1 cellular context compared by ENCODE assay signal in genomic region chr14:53152909-53153701, GRCh38.
TF ChIP-seq lines count a peak whose summit lies in the region.

DDHD1 (minus strand) TSS chr14:53153323; CDS start chr14:53153098, 225 bp downstream.

TF ChIP-seq in IMR-90, 13 proteins besides CTCF, POLR2A, EP300 and RAD21:
- peak; percentile 20; the same call in 1 of the 2 replicates for TF ChIP-seq MAZ (IDR thresholded peaks at IDR 0.05; ENCODE audit: borderline replicate concordance, low read depth, low read length)
- no peak for TF ChIP-seq RCOR1 (IDR thresholded peaks at IDR 0.05; ENCODE audit: insufficient replicate concordance, low read length)
- TF ChIP-seq CEBPB (IDR thresholded peaks at IDR 0.05; ENCODE audit: low read depth, low read length) = no peak
- TF ChIP-seq MXI1 (IDR thresholded peaks at IDR 0.05; ENCODE audit: borderline replicate concordance, low read depth, low read length) = 0 out of 2 replicates have a peak, but pooled peaks have one; percentile 18
- no peak for TF ChIP-seq ELK1 (IDR thresholded peaks at IDR 0.05; ENCODE audit: borderline replicate concordance, low read depth, low read length)
